ENCODE assay signal across 8 cellular contexts in genomic region chr20:63574156-63574828, GRCh38. TPM values are rescaled to one million over a fixed set of nuclear protein-coding genes. Genes with fewer than 3 reads are reported as not detected.
DNase-seq lines count a peak whose midpoint lies in the region; ATAC-seq, FAIRE-seq and TF ChIP-seq lines count a peak whose summit lies in the region.

HELZ2 (minus strand) TSS chr20:63574239; CDS start chr20:63572385, 1,854 bp downstream.

- H3K4me1 ChIP-seq in BLaER1 treated with 17β-estradiol and CSF1 and Interleukin-3, amounts not matched to agents 10 nM and 100 nM: peaks cover 24 to 46% (median 41%) of the 10 kb centered on the region in 10 experiments
- peaks cover 61% of the 10 kb centered on the region for H3K4me1 ChIP-seq in HepG2 (ENCODE audit: insufficient read depth, low read length)

- in situ Hi-C loops in HepG2 (cut with HindIII; ENCODE audit: extremely low pct_ligation_motif_present, low pct_unique_long_range_greater_than_20kb): no loop called here

- H3K27me3 ChIP-seq in BLaER1 treated with 17β-estradiol and CSF1 and Interleukin-3, amounts not matched to agents 10 nM and 100 nM: peaks cover 43 to 87% (median 48%) of the 10 kb centered on the region in 11 experiments
- H3K27me3 ChIP-seq in HepG2 (ENCODE audit: control insufficient read depth in 1 of 2, insufficient read depth in 2 of 2, low read length in 2 of 2): peaks cover 6 to 22% of the 10 kb centered on the region in 2 experiments; a peak in 3 of 5 replicates

- no peak for FAIRE-seq in HepG2 (lab: Jason Lieb, UNC)

- peak in 1 of 2 experiments; percentile 85; a peak in 2 of 4 replicates for TF ChIP-seq POLR2A in HepG2 (IDR thresholded peaks at IDR 0.05; ENCODE audit: insufficient read depth in 1 of 2, low read depth in 2 of 2, low read length in 2 of 2)

- no peaks in the 10 kb centered on the region for H3K9me3 ChIP-seq in BLaER1 treated with 17β-estradiol and CSF1 and Interleukin-3, amounts not matched to agents 10 nM and 100 nM (replicated peaks in 1 of 11)
- no peaks in the 10 kb centered on the region for H3K9me3 ChIP-seq in HepG2 (ENCODE audit: low read length)

- H2AFZ ChIP-seq in HepG2 (ENCODE audit: low read length): peak within 1 kb of the TSS; percentile 48

- peak; percentile 94 for DNase-seq in GM20000 (ENCODE audit: low spot score)
- DNase-seq in NCI-H2107 treated with DMSO at 0.1 percent for 48 hours (lab: John Stamatoyannopoulos, UW; ENCODE audit: unreplicated experiment): peak; percentile 25
- peak; percentile 75 for DNase-seq in dermis blood vessel endothelial cell
- DNase-seq in HepG2 (ENCODE audit: low spot score): peak; percentile 53
- peak; percentile 31 to 34 for DNase-seq in stimulated activated CD4-positive, alpha-beta T cell treated with anti-CD3 and anti-CD28 coated beads, Interleukin-4, amount 100 ng/mL, for 48 hours (ENCODE audit: low read depth in 2 of 2)

- no TSS peak for BruUV-seq in HepG2 (replicated peaks; lab: Mats Ljungman, UMichigan)

- ATAC-seq in activated CD4-positive, CD25-positive, alpha-beta regulatory T cell treated with anti-CD3 and anti-CD28 coated beads, Interleukin-2, amount 50 U/mL, for 24 hours: peak; percentile 89 to 95
- ATAC-seq in HepG2 (peak; percentile 75), GM18519 (IDR thresholded peaks at IDR 0.05; ENCODE audit: low FRiP score, unreplicated experiment) (no peak)

- POLR2A ChIA-PET in HepG2 (lab: Yijun Ruan, JAX): interaction anchor here (0.8 to 2.6 kb wide), 23 partner anchors 8 to 480 kb away, joined by 3 to 26 read pairs (median 4); partner anchors contain the start of genes GMEB2, PPDPF, PTK6 and RTEL1

- no peak for TF ChIP-seq RAD21 in HepG2 (CRISPR knock-in tag; IDR thresholded peaks at IDR 0.05)

- peak within 1 kb of the TSS; percentile 59 to 76 (median 64) for H3K4me3 ChIP-seq in BLaER1 treated with 17β-estradiol and CSF1 and Interleukin-3, amounts not matched to agents 10 nM and 100 nM
- H3K4me3 ChIP-seq in HepG2 (replicated peaks in 1 of 3; ENCODE audit: insufficient read depth in 1 of 3, low read depth in 2 of 3, low read length in 3 of 3): peak within 1 kb of the TSS; percentile 88 to 98 (median 94)

- H3K27ac ChIP-seq in BLaER1 treated with 17β-estradiol and CSF1 and Interleukin-3, amounts not matched to agents 10 nM and 100 nM: peak within 1 kb of the TSS in 9 of 11 experiments; percentile 43 to 68 (median 60); a peak in 17 of 22 replicates
- H3K27ac ChIP-seq in HepG2 (ENCODE audit: extremely low read length, insufficient read depth, low read length): peak within 1 kb of the TSS; percentile 23

- TF ChIP-seq CTCF in GM20000 (IDR thresholded peaks at IDR 0.05; ENCODE audit: extremely low read depth, missing control alignments) (no peak), HepG2 (CRISPR knock-in tag; IDR thresholded peaks at IDR 0.05) (no peak; the same call in 1 of the 2 replicates)

- no peaks in the 10 kb centered on the region for H3K79me2 ChIP-seq in HepG2 (ENCODE audit: insufficient read depth, low read length)

- peaks cover 36 to 48% (median 42%) of the 10 kb centered on the region in 11 experiments for H4K20me1 ChIP-seq in BLaER1 treated with 17β-estradiol and CSF1 and Interleukin-3, amounts not matched to agents 10 nM and 100 nM
- H4K20me1 ChIP-seq in HepG2 (ENCODE audit: insufficient read depth, low read length): peaks cover 2% of the 10 kb centered on the region; the same call in 1 of the 2 replicates

- H3K4me2 ChIP-seq in BLaER1 treated with 17β-estradiol and CSF1 and Interleukin-3, amounts not matched to agents 10 nM and 100 nM: peak within 1 kb of the TSS; percentile 91 to 99 (median 97)
- H3K4me2 ChIP-seq in HepG2 (ENCODE audit: low read depth, low read length): peak within 1 kb of the TSS; percentile 100

- CTCF ChIA-PET in HepG2 (lab: Yijun Ruan, JAX; ENCODE audit: low intra/inter-chr PET ratio, low total read pairs): interaction anchor here (2.8 kb wide), 1 partner anchor 36 kb away, joined by 22 read pairs; the partner anchor contains the start of gene PTK6

- 5% methylated on average over 22 of the region's 40 CpGs for WGBS in HepG2 (ENCODE audit: low lambda C conversion rate)

- peaks cover 0 to 13% (median 0%) of the 10 kb centered on the region in 11 experiments; a peak in 3 of 22 replicates for H3K36me3 ChIP-seq in BLaER1 treated with 17β-estradiol and CSF1 and Interleukin-3, amounts not matched to agents 10 nM and 100 nM
- no peaks in the 10 kb centered on the region for H3K36me3 ChIP-seq in HepG2 (replicated peaks in 1 of 2; ENCODE audit: control insufficient read depth in 1 of 2, insufficient read depth in 2 of 2, low read length in 2 of 2)

- intact Hi-C loops in HepG2 (cut with micrococcal nuclease; ENCODE audit: unreplicated experiment): no loop called here

- H3K9ac ChIP-seq in BLaER1 treated with 17β-estradiol and CSF1 and Interleukin-3, amounts not matched to agents 10 nM and 100 nM: peak within 1 kb of the TSS; percentile 61 to 80 (median 76); a peak in 21 of 22 replicates
- H3K9ac ChIP-seq in HepG2 (ENCODE audit: insufficient read depth, low read depth, low read length): peak within 1 kb of the TSS; percentile 86

- TF ChIP-seq EP300 in HepG2 (IDR thresholded peaks at IDR 0.05; ENCODE audit: low read depth in 2 of 2, low read length in 2 of 2) (no peak), HepG2 (CRISPR knock-in tag; IDR thresholded peaks at IDR 0.05; ENCODE audit: borderline replicate concordance) (peak; percentile 26; the same call in 1 of the 2 replicates)

TF ChIP-seq in HepG2, 621 proteins besides CTCF, POLR2A, EP300 and RAD21 (continues in another document):
- TF ChIP-seq FOXM1 (CRISPR knock-in tag; IDR thresholded peaks at IDR 0.05) (0 out of 2 replicates have a peak, but pooled peaks have one; percentile 35), TGIF2 (CRISPR knock-in tag; IDR thresholded peaks at IDR 0.05) (0 out of 2 replicates have a peak, but pooled peaks have one; percentile 22), ZNF691 (CRISPR knock-in tag; IDR thresholded peaks at IDR 0.05; ENCODE audit: borderline replicate concordance, low read depth) (0 out of 2 replicates have a peak, but pooled peaks have one; percentile 18), ZGPAT (CRISPR knock-in tag; IDR thresholded peaks at IDR 0.05) (peak; percentile 10), KAT7 (CRISPR knock-in tag; IDR thresholded peaks at IDR 0.05; ENCODE audit: borderline replicate concordance) (peak; percentile 17; the same call in 1 of the 2 replicates), ZSCAN21 (CRISPR knock-in tag; IDR thresholded peaks at IDR 0.05; ENCODE audit: borderline replicate concordance) (0 out of 2 replicates have a peak, but pooled peaks have one; percentile 24), SP4 (CRISPR knock-in tag; IDR thresholded peaks at IDR 0.05) (no peak; the same call in 1 of the 2 replicates)

RNA-seq across cellular contexts. Expression of gene HELZ2, which starts in this region (rescaled TPM):
- 54.8 and 64.0 TPM in 2 replicates for total RNA-seq in dermis blood vessel endothelial cell
- 8.4 and 10.1 TPM in 2 replicates for total RNA-seq in HepG2 (2016; rRNA removed; fragmentation: Illumina TruSeq; extraction: Trizol)
- 1.7 and 2.1 TPM in 2 replicates for total RNA-seq in HepG2 (2016; cell fraction: cytosol; rRNA removed; fragmentation: Illumina TruSeq; extraction: Trizol; ENCODE audit: low read depth)
- total RNA-seq in HepG2 (2016; cell fraction: insoluble cytoplasmic fraction; rRNA removed; fragmentation: Illumina TruSeq; extraction: Trizol): 6.8 and 10.0 TPM in 2 replicates
- total RNA-seq in HepG2 (2016; cell fraction: membrane; rRNA removed; fragmentation: Illumina TruSeq; extraction: Trizol): 2.8 and 4.3 TPM in 2 replicates
- total RNA-seq in HepG2 (2016; cell fraction: nucleus; rRNA removed; fragmentation: Illumina TruSeq; extraction: Trizol): 12.8 and 18.4 TPM in 2 replicates
- polyA plus RNA-seq in HepG2 (2011; rRNA removed): 9.6 and 16.1 TPM in 2 replicates
- polyA plus RNA-seq in HepG2 (2011; cell fraction: cytosol; rRNA removed): 4.5 and 6.0 TPM in 2 replicates
- polyA plus RNA-seq in HepG2 (2011; cell fraction: nucleus; rRNA removed): 39.6 and 48.2 TPM in 2 replicates
- polyA plus RNA-seq in HepG2 (2012): 12.3 and 14.4 TPM in 2 replicates
- polyA plus RNA-seq in HepG2 (2016; cell fraction: cytosol; fragmentation: Illumina TruSeq; extraction: Trizol; ENCODE audit: low read depth): 0.26 and 0.46 TPM in 2 replicates
- 5.2 and 6.9 TPM in 2 replicates for polyA plus RNA-seq in HepG2 (2016; cell fraction: insoluble cytoplasmic fraction; fragmentation: Illumina TruSeq; extraction: Trizol; ENCODE audit: low read depth)
- polyA plus RNA-seq in HepG2 (2016; cell fraction: membrane; fragmentation: Illumina TruSeq; extraction: Trizol; ENCODE audit: low read depth): 0.43 and 0.84 TPM in 2 replicates
- 17.4 and 18.8 TPM in 2 replicates for polyA plus RNA-seq in HepG2 (2016; cell fraction: nucleus; fragmentation: Illumina TruSeq; extraction: Trizol; ENCODE audit: insufficient read depth, low read depth)
- polyA minus RNA-seq in HepG2 (2011; rRNA and poly(A)+ RNA removed; ENCODE audit: low replicate concordance): 33.2 and 74.9 TPM in 2 replicates
- 41.7 and 42.0 TPM in 2 replicates for polyA minus RNA-seq in HepG2 (2011; cell fraction: cytosol; rRNA and poly(A)+ RNA removed)
- polyA minus RNA-seq in HepG2 (2011; cell fraction: nucleus; rRNA and poly(A)+ RNA removed): 35.3 and 47.0 TPM in 2 replicates

Comparison
In these comparisons a context has a peak if more than half of its experiments do, and no peak if none do; other contexts are left out.
1. DNase-seq: peak in every context shown above with its lines; median percentile 94 in GM20000; 75 in dermis blood vessel endothelial cell; 53 in HepG2; 32 in stimulated activated CD4-positive, alpha-beta T cell treated with anti-CD3 and anti-CD28 coated beads, Interleukin-4, amount 100 ng/mL, for 48 hours; 25 in NCI-H2107 treated with DMSO at 0.1 percent for 48 hours.